ENCODE assay signal across 19 cellular contexts in genomic region chr19:24051516-24051915, GRCh38.
"Had no signal": no experiment of that assay in that cellular context is flagged by ENCODE, and none has a peak within 500 bp of the region (broad histone marks: within the 10 kb centered on the region; RNA-seq: fewer than 3 reads in every experiment).

No MANE protein-coding gene starts in this region.

- H3K27me3 ChIP-seq: MG63 had no signal

- H3K4me3 ChIP-seq: MG63 had no signal

- DNase-seq: KBM-7, MG63, NCI-H1092, NCI-H1105 treated with DMSO at 0.1 percent for 48 hours, NCI-H1417 treated with DMSO at 0.1 percent for 48 hours, NCI-H146, NCI-H1694 treated with DMSO at 0.1 percent for 48 hours, NCI-H1930, NCI-H2081, NCI-H2107, NCI-H2227 treated with DMSO at 0.1 percent for 48 hours, NCI-H524 treated with DMSO at 0.1 percent for 48 hours, NCI-H69, NCI-H774, Right ventricle myocardium superior, RPMI8226, SIG-M5, SK-N-SH had no signal

- FAIRE-seq: RCC 7860 had no signal

- H3K9me3 ChIP-seq: MG63, SK-N-SH had no signal
